In genomic region chr6:156953125-156953477, GRCh38 we compare ENCODE assay signal across 1 cellular context.
TF ChIP-seq lines count a peak whose summit lies in the region.

No MANE protein-coding gene starts in this region.

TF ChIP-seq in GM23338, 12 proteins besides CTCF, POLR2A, EP300 and RAD21 (continued from another document):
- TF ChIP-seq REST (IDR thresholded peaks at IDR 0.05; ENCODE audit: unreplicated experiment) (no peak), ZNF114 (CRISPR knock-in tag; IDR thresholded peaks at IDR 0.05) (no peak), CREB1 (CRISPR knock-in tag; IDR thresholded peaks at IDR 0.05; ENCODE audit: low read depth) (no peak), STAT1 (IDR thresholded peaks at IDR 0.05; ENCODE audit: unreplicated experiment) (no peak), ETS1 (IDR thresholded peaks at IDR 0.05) (no peak), EZH2 (IDR thresholded peaks at IDR 0.05; ENCODE audit: low read depth, unreplicated experiment) (no peak), NANOG (IDR thresholded peaks at IDR 0.05; ENCODE audit: borderline replicate concordance) (no peak)
